In the genomic region with DNA sequence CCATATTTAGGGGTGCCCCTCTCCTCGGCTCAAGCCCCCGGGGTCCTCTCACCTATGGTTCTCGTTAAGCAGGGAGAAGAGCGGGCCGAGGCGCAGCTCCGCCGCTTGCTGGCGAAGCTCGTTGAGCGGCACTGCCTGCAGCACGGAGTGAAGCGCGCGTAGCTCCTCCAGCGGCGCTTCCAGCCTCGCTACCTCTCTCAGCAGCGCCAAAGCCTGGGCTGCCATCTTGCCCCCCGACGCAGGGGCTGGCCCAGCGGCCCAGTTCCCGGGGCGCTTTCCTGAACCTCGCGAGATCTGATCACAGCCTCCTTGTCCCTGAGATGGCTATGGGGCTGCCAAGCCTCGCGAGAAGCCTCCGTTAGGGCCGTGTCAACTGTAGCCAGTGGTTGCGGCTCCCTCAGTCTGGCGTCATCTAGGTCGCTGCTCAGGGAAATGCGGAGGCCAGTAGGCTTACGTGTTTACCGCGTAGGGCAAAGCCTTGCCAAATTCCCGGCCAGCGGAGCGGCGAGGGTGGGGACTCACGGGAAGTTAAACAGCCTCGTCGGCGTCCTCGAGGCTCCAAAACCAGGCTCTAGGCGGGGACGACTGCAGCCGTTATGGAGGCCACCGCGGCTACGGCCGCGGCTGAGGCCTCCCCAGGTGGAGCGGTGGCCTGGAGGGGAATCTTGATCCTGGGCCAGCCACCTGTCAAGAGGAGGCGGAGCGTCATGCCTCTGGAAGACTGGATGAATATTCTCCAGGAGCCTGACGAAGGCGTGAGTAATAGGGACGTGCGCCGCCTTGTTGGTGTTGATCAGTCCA, we compare ENCODE assay signal across 1 cellular context.
TF ChIP-seq lines count a peak whose summit lies in the region.

A gene (minus strand): TSS at position 238 of the 801 bp plus-strand sequence. CDS start 13 bp downstream, at position 225.

TF ChIP-seq in HepG2, 621 proteins besides CTCF, POLR2A, EP300 and RAD21 (continued from another document and continues in another):
- TF ChIP-seq, protein P1, sequence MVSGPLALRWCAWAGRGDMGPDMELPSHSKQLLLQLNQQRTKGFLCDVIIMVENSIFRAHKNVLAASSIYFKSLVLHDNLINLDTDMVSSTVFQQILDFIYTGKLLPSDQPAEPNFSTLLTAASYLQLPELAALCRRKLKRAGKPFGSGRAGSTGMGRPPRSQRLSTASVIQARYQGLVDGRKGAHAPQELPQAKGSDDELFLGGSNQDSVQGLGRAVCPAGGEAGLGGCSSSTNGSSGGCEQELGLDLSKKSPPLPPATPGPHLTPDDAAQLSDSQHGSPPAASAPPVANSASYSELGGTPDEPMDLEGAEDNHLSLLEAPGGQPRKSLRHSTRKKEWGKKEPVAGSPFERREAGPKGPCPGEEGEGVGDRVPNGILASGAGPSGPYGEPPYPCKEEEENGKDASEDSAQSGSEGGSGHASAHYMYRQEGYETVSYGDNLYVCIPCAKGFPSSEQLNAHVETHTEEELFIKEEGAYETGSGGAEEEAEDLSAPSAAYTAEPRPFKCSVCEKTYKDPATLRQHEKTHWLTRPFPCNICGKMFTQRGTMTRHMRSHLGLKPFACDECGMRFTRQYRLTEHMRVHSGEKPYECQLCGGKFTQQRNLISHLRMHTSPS (CRISPR knock-in tag; IDR thresholded peaks at IDR 0.05; ENCODE audit: low read depth) = 0 out of 2 replicates have a peak, but pooled peaks have one; percentile 14
- TF ChIP-seq HMGA1 (CRISPR knock-in tag; conservative IDR thresholded peaks at IDR 0.05) = no peak
- peak; percentile 19; the same call in 1 of the 2 replicates for TF ChIP-seq FOXO1 (CRISPR knock-in tag; IDR thresholded peaks at IDR 0.05)
- TF ChIP-seq PRMT3 (CRISPR knock-in tag; IDR thresholded peaks at IDR 0.05; ENCODE audit: borderline replicate concordance, low read depth) = no peak
- TF ChIP-seq RARG (CRISPR knock-in tag; IDR thresholded peaks at IDR 0.05; ENCODE audit: low read depth) = no peak
- TF ChIP-seq FOXM1 (CRISPR knock-in tag; IDR thresholded peaks at IDR 0.05) = no peak
- peak; percentile 88; the same call in 1 of the 2 replicates for TF ChIP-seq ZNF788 (CRISPR knock-in tag; IDR thresholded peaks at IDR 0.05; ENCODE audit: borderline replicate concordance)
- TF ChIP-seq HOXA7 (CRISPR knock-in tag; IDR thresholded peaks at IDR 0.05) = no peak
- TF ChIP-seq POLR2AphosphoS5 (IDR thresholded peaks at IDR 0.05; ENCODE audit: low read depth, low read length) = peak; percentile 81
- TF ChIP-seq, protein P2, sequence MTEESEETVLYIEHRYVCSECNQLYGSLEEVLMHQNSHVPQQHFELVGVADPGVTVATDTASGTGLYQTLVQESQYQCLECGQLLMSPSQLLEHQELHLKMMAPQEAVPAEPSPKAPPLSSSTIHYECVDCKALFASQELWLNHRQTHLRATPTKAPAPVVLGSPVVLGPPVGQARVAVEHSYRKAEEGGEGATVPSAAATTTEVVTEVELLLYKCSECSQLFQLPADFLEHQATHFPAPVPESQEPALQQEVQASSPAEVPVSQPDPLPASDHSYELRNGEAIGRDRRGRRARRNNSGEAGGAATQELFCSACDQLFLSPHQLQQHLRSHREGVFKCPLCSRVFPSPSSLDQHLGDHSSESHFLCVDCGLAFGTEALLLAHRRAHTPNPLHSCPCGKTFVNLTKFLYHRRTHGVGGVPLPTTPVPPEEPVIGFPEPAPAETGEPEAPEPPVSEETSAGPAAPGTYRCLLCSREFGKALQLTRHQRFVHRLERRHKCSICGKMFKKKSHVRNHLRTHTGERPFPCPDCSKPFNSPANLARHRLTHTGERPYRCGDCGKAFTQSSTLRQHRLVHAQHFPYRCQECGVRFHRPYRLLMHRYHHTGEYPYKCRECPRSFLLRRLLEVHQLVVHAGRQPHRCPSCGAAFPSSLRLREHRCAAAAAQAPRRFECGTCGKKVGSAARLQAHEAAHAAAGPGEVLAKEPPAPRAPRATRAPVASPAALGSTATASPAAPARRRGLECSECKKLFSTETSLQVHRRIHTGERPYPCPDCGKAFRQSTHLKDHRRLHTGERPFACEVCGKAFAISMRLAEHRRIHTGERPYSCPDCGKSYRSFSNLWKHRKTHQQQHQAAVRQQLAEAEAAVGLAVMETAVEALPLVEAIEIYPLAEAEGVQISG (CRISPR knock-in tag; IDR thresholded peaks at IDR 0.05) = peak; percentile 76
- peak; percentile 71 for TF ChIP-seq ZNF232 (CRISPR knock-in tag; IDR thresholded peaks at IDR 0.05; ENCODE audit: borderline replicate concordance)
- TF ChIP-seq ZNF781 (CRISPR knock-in tag; IDR thresholded peaks at IDR 0.05; ENCODE audit: borderline replicate concordance, not compliant biosample characterization) = no peak
- TF ChIP-seq NFIC (IDR thresholded peaks at IDR 0.05; ENCODE audit: low read length) = no peak
- no peak for TF ChIP-seq CBX5 (CRISPR knock-in tag; IDR thresholded peaks at IDR 0.05; ENCODE audit: borderline replicate concordance)
- TF ChIP-seq, protein P3, sequence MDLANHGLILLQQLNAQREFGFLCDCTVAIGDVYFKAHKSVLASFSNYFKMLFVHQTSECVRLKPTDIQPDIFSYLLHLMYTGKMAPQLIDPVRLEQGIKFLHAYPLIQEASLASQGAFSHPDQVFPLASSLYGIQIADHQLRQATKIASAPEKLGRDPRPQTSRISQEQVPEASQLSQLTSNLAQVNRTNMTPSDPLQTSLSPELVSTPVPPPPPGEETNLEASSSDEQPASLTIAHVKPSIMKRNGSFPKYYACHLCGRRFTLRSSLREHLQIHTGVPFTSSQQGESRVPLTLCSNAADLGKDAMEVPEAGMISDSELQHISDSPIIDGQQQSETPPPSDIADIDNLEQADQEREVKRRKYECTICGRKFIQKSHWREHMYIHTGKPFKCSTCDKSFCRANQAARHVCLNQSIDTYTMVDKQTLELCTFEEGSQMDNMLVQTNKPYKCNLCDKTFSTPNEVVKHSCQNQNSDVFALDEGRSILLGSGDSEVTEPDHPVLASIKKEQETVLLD (CRISPR knock-in tag; IDR thresholded peaks at IDR 0.05; ENCODE audit: low read depth) = peak; percentile 38; the same call in 1 of the 2 replicates
- TF ChIP-seq, protein P4, sequence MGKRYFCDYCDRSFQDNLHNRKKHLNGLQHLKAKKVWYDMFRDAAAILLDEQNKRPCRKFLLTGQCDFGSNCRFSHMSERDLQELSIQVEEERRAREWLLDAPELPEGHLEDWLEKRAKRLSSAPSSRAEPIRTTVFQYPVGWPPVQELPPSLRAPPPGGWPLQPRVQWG (CRISPR knock-in tag; IDR thresholded peaks at IDR 0.05; ENCODE audit: borderline replicate concordance, low read depth) = no peak
- TF ChIP-seq, protein P5, sequence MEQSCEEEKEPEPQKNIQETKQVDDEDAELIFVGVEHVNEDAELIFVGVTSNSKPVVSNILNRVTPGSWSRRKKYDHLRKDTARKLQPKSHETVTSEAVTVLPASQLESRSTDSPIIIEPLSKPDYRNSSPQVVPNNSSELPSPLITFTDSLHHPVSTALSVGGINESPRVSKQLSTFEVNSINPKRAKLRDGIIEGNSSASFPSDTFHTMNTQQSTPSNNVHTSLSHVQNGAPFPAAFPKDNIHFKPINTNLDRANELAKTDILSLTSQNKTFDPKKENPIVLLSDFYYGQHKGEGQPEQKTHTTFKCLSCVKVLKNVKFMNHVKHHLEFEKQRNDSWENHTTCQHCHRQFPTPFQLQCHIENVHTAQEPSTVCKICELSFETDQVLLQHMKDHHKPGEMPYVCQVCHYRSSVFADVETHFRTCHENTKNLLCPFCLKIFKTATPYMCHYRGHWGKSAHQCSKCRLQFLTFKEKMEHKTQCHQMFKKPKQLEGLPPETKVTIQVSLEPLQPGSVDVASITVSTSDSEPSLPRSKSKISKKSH (CRISPR knock-in tag; IDR thresholded peaks at IDR 0.05; ENCODE audit: borderline replicate concordance) = peak; percentile 83
- no peak for TF ChIP-seq ZNF652 (CRISPR knock-in tag; IDR thresholded peaks at IDR 0.05; ENCODE audit: borderline replicate concordance, low read depth)
- TF ChIP-seq RNF2 (conservative IDR thresholded peaks at IDR 0.05; ENCODE audit: low read depth) = 0 out of 2 replicates have a peak, but pooled peaks have one; percentile 51
- TF ChIP-seq CCDC6 (CRISPR knock-in tag; IDR thresholded peaks at IDR 0.05) = no peak; the same call in 1 of the 2 replicates
- peak; percentile 62; the same call in 1 of the 2 replicates for TF ChIP-seq NCOA1 (CRISPR knock-in tag; IDR thresholded peaks at IDR 0.05)
- TF ChIP-seq ZNF331 (CRISPR knock-in tag; IDR thresholded peaks at IDR 0.05) = peak; percentile 76
- TF ChIP-seq, protein P6, sequence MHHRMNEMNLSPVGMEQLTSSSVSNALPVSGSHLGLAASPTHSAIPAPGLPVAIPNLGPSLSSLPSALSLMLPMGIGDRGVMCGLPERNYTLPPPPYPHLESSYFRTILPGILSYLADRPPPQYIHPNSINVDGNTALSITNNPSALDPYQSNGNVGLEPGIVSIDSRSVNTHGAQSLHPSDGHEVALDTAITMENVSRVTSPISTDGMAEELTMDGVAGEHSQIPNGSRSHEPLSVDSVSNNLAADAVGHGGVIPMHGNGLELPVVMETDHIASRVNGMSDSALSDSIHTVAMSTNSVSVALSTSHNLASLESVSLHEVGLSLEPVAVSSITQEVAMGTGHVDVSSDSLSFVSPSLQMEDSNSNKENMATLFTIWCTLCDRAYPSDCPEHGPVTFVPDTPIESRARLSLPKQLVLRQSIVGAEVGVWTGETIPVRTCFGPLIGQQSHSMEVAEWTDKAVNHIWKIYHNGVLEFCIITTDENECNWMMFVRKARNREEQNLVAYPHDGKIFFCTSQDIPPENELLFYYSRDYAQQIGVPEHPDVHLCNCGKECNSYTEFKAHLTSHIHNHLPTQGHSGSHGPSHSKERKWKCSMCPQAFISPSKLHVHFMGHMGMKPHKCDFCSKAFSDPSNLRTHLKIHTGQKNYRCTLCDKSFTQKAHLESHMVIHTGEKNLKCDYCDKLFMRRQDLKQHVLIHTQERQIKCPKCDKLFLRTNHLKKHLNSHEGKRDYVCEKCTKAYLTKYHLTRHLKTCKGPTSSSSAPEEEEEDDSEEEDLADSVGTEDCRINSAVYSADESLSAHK (CRISPR knock-in tag; IDR thresholded peaks at IDR 0.05; ENCODE audit: borderline replicate concordance) = no peak
- no peak for TF ChIP-seq TBP (CRISPR knock-in tag; IDR thresholded peaks at IDR 0.05)
- peak; percentile 52 for TF ChIP-seq ZSCAN9 (CRISPR knock-in tag; IDR thresholded peaks at IDR 0.05; ENCODE audit: borderline replicate concordance)
- TF ChIP-seq MBNL3 (CRISPR knock-in tag; conservative IDR thresholded peaks at IDR 0.05) = no peak
- TF ChIP-seq MAFK (conservative IDR thresholded peaks at IDR 0.05 in 1 of 2, IDR thresholded peaks at IDR 0.05 in 1 of 2; ENCODE audit: low read length in 2 of 2) = no peak
- TF ChIP-seq, protein P7, sequence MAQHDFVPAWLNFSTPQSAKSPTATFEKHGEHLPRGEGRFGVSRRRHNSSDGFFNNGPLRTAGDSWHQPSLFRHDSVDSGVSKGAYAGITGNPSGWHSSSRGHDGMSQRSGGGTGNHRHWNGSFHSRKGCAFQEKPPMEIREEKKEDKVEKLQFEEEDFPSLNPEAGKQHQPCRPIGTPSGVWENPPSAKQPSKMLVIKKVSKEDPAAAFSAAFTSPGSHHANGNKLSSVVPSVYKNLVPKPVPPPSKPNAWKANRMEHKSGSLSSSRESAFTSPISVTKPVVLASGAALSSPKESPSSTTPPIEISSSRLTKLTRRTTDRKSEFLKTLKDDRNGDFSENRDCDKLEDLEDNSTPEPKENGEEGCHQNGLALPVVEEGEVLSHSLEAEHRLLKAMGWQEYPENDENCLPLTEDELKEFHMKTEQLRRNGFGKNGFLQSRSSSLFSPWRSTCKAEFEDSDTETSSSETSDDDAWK (CRISPR knock-in tag; IDR thresholded peaks at IDR 0.05) = no peak
- peak; percentile 76; the same call in 1 of the 2 replicates for TF ChIP-seq BRD4 (CRISPR knock-in tag; IDR thresholded peaks at IDR 0.05)
- no peak for TF ChIP-seq ZSCAN25 (CRISPR knock-in tag; IDR thresholded peaks at IDR 0.05)
- TF ChIP-seq ZFY (CRISPR knock-in tag; IDR thresholded peaks at IDR 0.05) = peak; percentile 83
- TF ChIP-seq KLF15 (CRISPR knock-in tag; IDR thresholded peaks at IDR 0.05; ENCODE audit: borderline replicate concordance) = peak; percentile 86; the same call in 1 of the 2 replicates
- TF ChIP-seq ELF4 (CRISPR knock-in tag; IDR thresholded peaks at IDR 0.05; ENCODE audit: borderline replicate concordance) = no peak
- TF ChIP-seq, protein P8, sequence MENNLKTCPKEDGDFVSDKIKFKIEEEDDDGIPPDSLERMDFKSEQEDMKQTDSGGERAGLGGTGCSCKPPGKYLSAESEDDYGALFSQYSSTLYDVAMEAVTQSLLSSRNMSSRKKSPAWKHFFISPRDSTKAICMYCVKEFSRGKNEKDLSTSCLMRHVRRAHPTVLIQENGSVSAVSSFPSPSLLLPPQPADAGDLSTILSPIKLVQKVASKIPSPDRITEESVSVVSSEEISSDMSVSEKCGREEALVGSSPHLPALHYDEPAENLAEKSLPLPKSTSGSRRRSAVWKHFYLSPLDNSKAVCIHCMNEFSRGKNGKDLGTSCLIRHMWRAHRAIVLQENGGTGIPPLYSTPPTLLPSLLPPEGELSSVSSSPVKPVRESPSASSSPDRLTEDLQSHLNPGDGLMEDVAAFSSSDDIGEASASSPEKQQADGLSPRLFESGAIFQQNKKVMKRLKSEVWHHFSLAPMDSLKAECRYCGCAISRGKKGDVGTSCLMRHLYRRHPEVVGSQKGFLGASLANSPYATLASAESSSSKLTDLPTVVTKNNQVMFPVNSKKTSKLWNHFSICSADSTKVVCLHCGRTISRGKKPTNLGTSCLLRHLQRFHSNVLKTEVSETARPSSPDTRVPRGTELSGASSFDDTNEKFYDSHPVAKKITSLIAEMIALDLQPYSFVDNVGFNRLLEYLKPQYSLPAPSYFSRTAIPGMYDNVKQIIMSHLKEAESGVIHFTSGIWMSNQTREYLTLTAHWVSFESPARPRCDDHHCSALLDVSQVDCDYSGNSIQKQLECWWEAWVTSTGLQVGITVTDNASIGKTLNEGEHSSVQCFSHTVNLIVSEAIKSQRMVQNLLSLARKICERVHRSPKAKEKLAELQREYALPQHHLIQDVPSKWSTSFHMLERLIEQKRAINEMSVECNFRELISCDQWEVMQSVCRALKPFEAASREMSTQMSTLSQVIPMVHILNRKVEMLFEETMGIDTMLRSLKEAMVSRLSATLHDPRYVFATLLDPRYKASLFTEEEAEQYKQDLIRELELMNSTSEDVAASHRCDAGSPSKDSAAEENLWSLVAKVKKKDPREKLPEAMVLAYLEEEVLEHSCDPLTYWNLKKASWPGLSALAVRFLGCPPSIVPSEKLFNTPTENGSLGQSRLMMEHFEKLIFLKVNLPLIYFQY (CRISPR knock-in tag; IDR thresholded peaks at IDR 0.05; ENCODE audit: borderline replicate concordance) = 0 out of 2 replicates have a peak, but pooled peaks have one; percentile 78
